In genomic region chr16:10558746-10559641, GRCh38 we compare ENCODE assay signal across 9 cellular contexts. TPM values are rescaled to one million over a fixed set of nuclear protein-coding genes. Genes with fewer than 3 reads are reported as not detected.
DNase-seq lines count a peak whose midpoint lies in the region; ATAC-seq and TF ChIP-seq lines count a peak whose summit lies in the region.
"Had no signal": no experiment of that assay in that cellular context is flagged by ENCODE, and none has a peak within 500 bp of the region (broad histone marks: within the 10 kb centered on the region; RNA-seq: fewer than 3 reads in every experiment).

No MANE protein-coding gene starts in this region.

- no peaks in the 10 kb centered on the region for H3K36me3 ChIP-seq in PC-3 (ENCODE audit: low read depth, low read length)
- H3K36me3 ChIP-seq in esophagus squamous epithelium, result peaks cover 0 to 49% (median 0%) of the 10 kb centered on the region in 3 donors
- H3K36me3 ChIP-seq in mucosa of stomach (ENCODE audit: control insufficient read depth, insufficient read depth, low read length), result no peaks in the 10 kb centered on the region
- H3K36me3 ChIP-seq in uterus, result no peaks in the 10 kb centered on the region
- H3K36me3 ChIP-seq in GM23338 (ENCODE audit: insufficient read depth), result no peaks in the 10 kb centered on the region

- H3K4me3 Mint-ChIP-seq in GM23338, result no peak overlapping the region
- H3K4me3 Mint-ChIP-seq: neural crest cell; stimulated activated naive CD8-positive, alpha-beta T cell treated with anti-CD3 and anti-CD28 coated beads, Interleukin-15, amount 100 ng/mL, for 72 hours had no signal

- ATAC-seq in PC-3, result peak; percentile 65
- no peak for ATAC-seq in GM23338
- no peak for ATAC-seq in GM18519 (IDR thresholded peaks at IDR 0.05; ENCODE audit: low FRiP score, unreplicated experiment)
- ATAC-seq: stimulated activated naive CD8-positive, alpha-beta T cell treated with anti-CD3 and anti-CD28 coated beads, Interleukin-15, amount 100 ng/mL, for 72 hours had no signal

- H3K9ac ChIP-seq in PC-3 (ENCODE audit: low read length) (peak overlapping the region; percentile 24; the same call in 1 of the 2 replicates), mucosa of stomach (ENCODE audit: low read length) (peak overlapping the region; percentile 44)

- H4K20me1 ChIP-seq in PC-3 (ENCODE audit: low read length), result no peaks in the 10 kb centered on the region
- H4K20me1 ChIP-seq in GM23338 (replicated peaks; ENCODE audit: insufficient read depth), result no peaks in the 10 kb centered on the region; the same call in 1 of the 2 replicates

- H3K4me2 ChIP-seq in PC-3 (ENCODE audit: low read length), result peak overlapping the region; percentile 59
- H3K4me2 ChIP-seq in GM23338, result no peak overlapping the region

- peaks cover 27% of the 10 kb centered on the region for H3K9me3 Mint-ChIP-seq in GM23338

- H3F3A ChIP-seq in PC-3 (ENCODE audit: low read length, unreplicated experiment) (no peaks in the 10 kb centered on the region), GM23338 (replicated peaks; ENCODE audit: low read depth) (no peaks in the 10 kb centered on the region)

- H3K27me3 ChIP-seq in PC-3 (ENCODE audit: low read length) (no peaks in the 10 kb centered on the region), esophagus squamous epithelium (no peaks in the 10 kb centered on the region), mucosa of stomach (ENCODE audit: control insufficient read depth, insufficient read depth, low read length) (no peaks in the 10 kb centered on the region), uterus (no peaks in the 10 kb centered on the region), GM23338 (ENCODE audit: insufficient read depth) (no peaks in the 10 kb centered on the region)

- H3K4me3 ChIP-seq in PC-3 (ENCODE audit: low read length) (peak overlapping the region; percentile 39; the same call in 1 of the 2 replicates), esophagus squamous epithelium (peak overlapping the region in 3 of 4 donors; percentile 1 to 52 (median 6)), mucosa of stomach (ENCODE audit: low read length) (peak overlapping the region; percentile 11), uterus (peak overlapping the region in 1 of 2 donors; percentile 24), GM23338 (no peak overlapping the region)

- peak overlapping the region; percentile 48; the same call in 1 of the 2 replicates for H2AFZ ChIP-seq in PC-3 (ENCODE audit: low read length)
- no peak overlapping the region for H2AFZ ChIP-seq in GM23338

- no TSS peak for BruUV-seq in PC-3 (replicated peaks; lab: Mats Ljungman, UMichigan)

- POLR2A ChIA-PET in PC-3 (lab: Charles Lee; ENCODE audit: unreplicated experiment), result no interaction called here

- 50 to 66% methylated on average over 14 to 15 of the region's 25 CpGs for WGBS in esophagus squamous epithelium, 2 donors

- CTCF ChIA-PET in PC-3 (lab: Charles Lee), result interaction anchor here (0.6 kb wide), 1 partner anchor 237 kb away, joined by 3 read pairs; no protein-coding TSS in a partner anchor

- H3K27ac Mint-ChIP-seq in GM23338, result no peak overlapping the region

- DNase-seq in PC-3 (peak; percentile 62), esophagus squamous epithelium (lab: John Stamatoyannopoulos, UW) (no peak), uterus (peak; percentile 49 to 70), GM23338 (ENCODE audit: low spot score) (no peak), NCI-H446 (lab: John Stamatoyannopoulos, UW) (no peak)
- DNase-seq: stimulated activated naive CD8-positive, alpha-beta T cell treated with anti-CD3 and anti-CD28 coated beads, Interleukin-15, amount 100 ng/mL, for 72 hours had no signal

- peaks cover 71% of the 10 kb centered on the region for H3K79me2 ChIP-seq in PC-3 (ENCODE audit: low read length)
- H3K79me2 ChIP-seq in GM23338 (replicated peaks; ENCODE audit: insufficient read depth), result no peaks in the 10 kb centered on the region

- no peaks in the 10 kb centered on the region for H3K4me1 Mint-ChIP-seq in GM23338
- H3K4me1 Mint-ChIP-seq: stimulated activated naive CD8-positive, alpha-beta T cell treated with anti-CD3 and anti-CD28 coated beads, Interleukin-15, amount 100 ng/mL, for 72 hours had no signal

- H3K27me3 Mint-ChIP-seq in GM23338 (ENCODE audit: insufficient read depth, low read depth, poor library complexity), result peaks cover 1% of the 10 kb centered on the region

- TF ChIP-seq POLR2A in esophagus squamous epithelium (IDR thresholded peaks at IDR 0.05) (no peak), uterus (IDR thresholded peaks at IDR 0.05) (no peak)

- H3K36me3 Mint-ChIP-seq in GM23338 (ENCODE audit: low read depth), result peaks cover 15% of the 10 kb centered on the region

- H3K9me2 ChIP-seq in PC-3 (replicated peaks; ENCODE audit: low read length), result no peaks in the 10 kb centered on the region
- H3K9me2 ChIP-seq in GM23338 (ENCODE audit: insufficient read depth), result no peaks in the 10 kb centered on the region

- H3K9me3 ChIP-seq in PC-3 (ENCODE audit: low read length) (no peaks in the 10 kb centered on the region), esophagus squamous epithelium (peaks cover 0 to 7% (median 4%) of the 10 kb centered on the region in 3 donors), mucosa of stomach (ENCODE audit: control insufficient read depth, low read length) (no peaks in the 10 kb centered on the region), uterus (no peaks in the 10 kb centered on the region)

- intact Hi-C loops in PC-3 (cut with micrococcal nuclease), result no loop called here
- intact Hi-C loops in esophagus squamous epithelium (cut with DNase I), result no loop called here
- intact Hi-C loops in uterus (cut with DNase I; ENCODE audit: low total_unique reads), result no loop called here

- TF ChIP-seq CTCF in PC-3 (conservative IDR thresholded peaks at IDR 0.05; ENCODE audit: low read depth, low read length) (no peak), esophagus squamous epithelium (IDR thresholded peaks at IDR 0.05) (no peak), uterus (IDR thresholded peaks at IDR 0.05) (no peak), GM23338 (conservative IDR thresholded peaks at IDR 0.05; ENCODE audit: low read depth in 2 of 2) (no peak)

- H3K4me1 ChIP-seq in PC-3 (ENCODE audit: insufficient read depth, low read length) (peaks cover 20% of the 10 kb centered on the region), esophagus squamous epithelium (peaks cover 0 to 72% (median 24%) of the 10 kb centered on the region in 3 donors), mucosa of stomach (ENCODE audit: control insufficient read depth, insufficient read depth, low read length) (peaks cover 30% of the 10 kb centered on the region), uterus (no peaks in the 10 kb centered on the region), GM23338 (ENCODE audit: insufficient read depth) (no peaks in the 10 kb centered on the region)

- H3K27ac ChIP-seq in PC-3 (ENCODE audit: low read length) (peak overlapping the region; percentile 69), esophagus squamous epithelium (peak overlapping the region; percentile 71 to 93 (median 81)), uterus (peak overlapping the region; percentile 69 to 74), GM23338 (ENCODE audit: low read depth) (no peak overlapping the region)

TF ChIP-seq in GM23338, 12 proteins besides CTCF, POLR2A, EP300 and RAD21 (continues in another document):
- no peak for TF ChIP-seq STAT1 (IDR thresholded peaks at IDR 0.05; ENCODE audit: unreplicated experiment)
- TF ChIP-seq POLR2AphosphoS5 (IDR thresholded peaks at IDR 0.05; ENCODE audit: low read depth), result no peak
- no peak for TF ChIP-seq EZH2phosphoT487 (IDR thresholded peaks at IDR 0.05; ENCODE audit: unreplicated experiment)
- no peak for TF ChIP-seq NANOG (IDR thresholded peaks at IDR 0.05; ENCODE audit: borderline replicate concordance)

RNA-seq across cellular contexts. Expression of gene EMP2, which starts 21.4 kb away (rescaled TPM):
- total RNA-seq in PC-3 (2014; rRNA removed), result 33.9 and 38.7 TPM in 2 replicates
- 100 to 1,000 TPM; 108 to 121 (median 109) TPM for total RNA-seq in esophagus squamous epithelium
- total RNA-seq in uterus, result 10 to 100 TPM; 16.4 to 88.3 (median 32.1) TPM
- total RNA-seq in GM23338 (2014; rRNA removed; shearing (Covaris generic)), result 7.3 and 7.4 TPM in 2 replicates
- polyA plus RNA-seq in GM23338 (2016; fragmentation: Nextera tagmentation; extraction: Ambion mirVana), result 34.2 and 40.1 TPM in 2 replicates

Comparison
In these comparisons a context has a peak if more than half of its experiments do, and no peak if none do; other contexts are left out.
1. DNase-seq: peak in PC-3 (single experiment) and uterus (2 of 2); none in esophagus squamous epithelium (single experiment), GM23338 (single experiment) and NCI-H446 (0 of 2).